ENCODE assay signal across 29 cellular contexts in genomic region chr1:214491468-214492120, GRCh38. TPM values are rescaled to one million over a fixed set of nuclear protein-coding genes. Genes with fewer than 3 reads are reported as not detected.
DNase-seq lines count a peak whose midpoint lies in the region; ATAC-seq and TF ChIP-seq lines count a peak whose summit lies in the region.
"Had no signal": no experiment of that assay in that cellular context is flagged by ENCODE, and none has a peak within 500 bp of the region (broad histone marks: within the 10 kb centered on the region; RNA-seq: fewer than 3 reads in every experiment).

No MANE protein-coding gene starts in this region.

- WGBS in sigmoid colon, 2 donors, result 82 to 87% methylated on average over 5 of the region's 5 CpGs

- CTCF ChIA-PET in Panc1 (lab: Charles Lee), result no interaction called here

- TF ChIP-seq EP300 in sigmoid colon (IDR thresholded peaks at IDR 0.05), result no peak

- no peaks in the 10 kb centered on the region for H3K36me3 ChIP-seq in H7 (replicated peaks; ENCODE audit: control insufficient read depth, insufficient read depth, low read length)
- no peaks in the 10 kb centered on the region; the same call in 1 of the 2 replicates for H3K36me3 ChIP-seq in Panc1 (ENCODE audit: control insufficient read depth, insufficient read depth, low read length)
- H3K36me3 ChIP-seq in sigmoid colon, result no peaks in the 10 kb centered on the region
- no peaks in the 10 kb centered on the region for H3K36me3 ChIP-seq in uterus
- H3K36me3 ChIP-seq in SJCRH30, result no peaks in the 10 kb centered on the region
- H3K36me3 ChIP-seq: heart right ventricle, lower lobe of right lung, upper lobe of left lung had no signal

- no peak overlapping the region for H3K4me3 ChIP-seq in H7 (ENCODE audit: insufficient read depth, low read depth, low read length)
- H3K4me3 ChIP-seq in Panc1 (ENCODE audit: low read depth in 2 of 2, low read length in 2 of 2), result no peak overlapping the region
- no peak overlapping the region for H3K4me3 ChIP-seq in sigmoid colon
- H3K4me3 ChIP-seq in uterus, result no peak overlapping the region
- H3K4me3 ChIP-seq in SJCRH30, result no peak overlapping the region
- H3K4me3 ChIP-seq: heart right ventricle, K562, lower lobe of right lung, MG63, upper lobe of left lung had no signal

- TF ChIP-seq CTCF in Panc1 (IDR thresholded peaks at IDR 0.05) (peak; percentile 38), foreskin keratinocyte (conservative IDR thresholded peaks at IDR 0.05) (peak; percentile 6), sigmoid colon (IDR thresholded peaks at IDR 0.05) (no peak), uterus (IDR thresholded peaks at IDR 0.05) (no peak)

- TF ChIP-seq POLR2A in sigmoid colon (IDR thresholded peaks at IDR 0.05), result no peak
- TF ChIP-seq POLR2A in uterus (IDR thresholded peaks at IDR 0.05), result no peak

- in situ Hi-C loops in Panc1 (cut with HindIII; ENCODE audit: low pct_unique_long_range_greater_than_20kb, low sequenced_read_pairs), result no loop called here

- intact Hi-C loops in Panc1 (cut with micrococcal nuclease; ENCODE audit: unreplicated experiment), result no loop called here
- intact Hi-C loops in sigmoid colon (cut with DNase I), result no loop called here
- intact Hi-C loops in uterus (cut with DNase I; ENCODE audit: low total_unique reads), result no loop called here

- peak; percentile 49 for ATAC-seq in Panc1
- no peak for ATAC-seq in foreskin keratinocyte
- ATAC-seq: esophagus mucosa; K562; lower lobe of right lung; PC-3; SK-N-SH treated with all-trans-retinoic acid at 6 μM for 48 hours; stimulated activated memory B cell treated with anti-CD40 and anti-IgM and Interleukin-4, amounts not matched to agents 10 μg/mL and 1 μg/mL and 100 μg/mL, for 72 hours had no signal

- H3K27me3 ChIP-seq in H7 (ENCODE audit: control insufficient read depth, insufficient read depth, low read length) (no peaks in the 10 kb centered on the region), Panc1 (ENCODE audit: control insufficient read depth, insufficient read depth, low read length) (no peaks in the 10 kb centered on the region), foreskin keratinocyte (no peaks in the 10 kb centered on the region), sigmoid colon (no peaks in the 10 kb centered on the region), uterus (no peaks in the 10 kb centered on the region), SJCRH30 (no peaks in the 10 kb centered on the region)
- H3K27me3 ChIP-seq: heart right ventricle, MG63, upper lobe of left lung had no signal

- no TSS peak for BruUV-seq in Panc1 (replicated peaks; lab: Mats Ljungman, UMichigan)

- H3K9me3 ChIP-seq in Panc1 (ENCODE audit: control insufficient read depth, insufficient read depth, low read depth, low read length) (no peaks in the 10 kb centered on the region), sigmoid colon (no peaks in the 10 kb centered on the region), uterus (no peaks in the 10 kb centered on the region), SJCRH30 (replicated peaks) (no peaks in the 10 kb centered on the region)
- H3K9me3 ChIP-seq: heart right ventricle, lower lobe of right lung, MG63, upper lobe of left lung had no signal

- DNase-seq in H7 (peak; percentile 44), Panc1 (ENCODE audit: low read depth, low spot score) (no peak), foreskin keratinocyte (no peak), sigmoid colon (no peak), uterus (no peak), SJCRH30 (no peak)
- DNase-seq in activated CD4-positive, alpha-beta T cell treated with anti-CD3 and anti-CD28 coated beads, Interleukin-2, amount 50 U/mL, for 4 hours, result no peak
- DNase-seq: activated CD4-positive, alpha-beta T cell treated with anti-CD3 and anti-CD28 coated beads for 4 hours; activated effector memory CD4-positive, alpha-beta T cell treated with anti-CD3 and anti-CD28 coated beads, Interleukin-2, amount 50 U/mL, for 16 hours; caudate nucleus; COR-L47; cortex of kidney; DMS79 treated with DMSO at 0.1 percent for 48 hours; foreskin fibroblast; GDM1; heart right ventricle; lower lobe of right lung; MG63; NCI-H1417; NCI-H2029; PC-3; substantia nigra; T-helper 2 cell; upper lobe of left lung had no signal

- H3K4me1 ChIP-seq in Panc1 (ENCODE audit: control insufficient read depth, insufficient read depth, low read length) (peaks cover 93% of the 10 kb centered on the region), foreskin keratinocyte (peaks cover 34% of the 10 kb centered on the region), sigmoid colon (peaks cover 0 to 53% (median 34%) of the 10 kb centered on the region in 4 donors), uterus (no peaks in the 10 kb centered on the region), SJCRH30 (no peaks in the 10 kb centered on the region)
- H3K4me1 ChIP-seq: lower lobe of right lung had no signal

- peak overlapping the region; percentile 98 for H3K27ac ChIP-seq in Panc1 (ENCODE audit: low read length)
- H3K27ac ChIP-seq in foreskin keratinocyte, result no peak overlapping the region
- peak overlapping the region in 3 of 4 donors; percentile 69 to 84 (median 74) for H3K27ac ChIP-seq in sigmoid colon
- H3K27ac ChIP-seq in uterus, result no peak overlapping the region
- no peak overlapping the region for H3K27ac ChIP-seq in SJCRH30
- H3K27ac ChIP-seq: C4-2B, lower lobe of right lung, upper lobe of left lung had no signal

- POLR2A ChIA-PET in Panc1 (lab: Charles Lee), result no interaction called here

RNA-seq across cellular contexts. Expression of gene PTPN14, which starts 59.8 kb away (rescaled TPM):
- total RNA-seq in H7 (2014; rRNA removed; shearing (Covaris generic)), result 15.7 and 21.3 TPM in 2 replicates
- total RNA-seq in Panc1 (2021; ENCODE audit: unreplicated experiment) (209 TPM), foreskin keratinocyte (47.6 and 48.2 TPM in 2 replicates), sigmoid colon (10 to 100 TPM; 20.1 to 35.5 (median 33.1) TPM), uterus (10 to 100 TPM; 13.2 to 78.0 (median 30.9) TPM)
- 50.0 TPM for polyA plus RNA-seq in Panc1 (2012; ENCODE audit: insufficient read length)
- polyA plus RNA-seq in foreskin keratinocyte (5.0 and 6.2 TPM in 2 replicates), sigmoid colon (1 to 10 TPM in 1 of 3 donors, under 1 TPM in 2; 0.46 to 3.1 (median 0.60) TPM)
- total RNA-seq in SJCRH30 (2014; rRNA removed; shearing (Covaris generic)), result 22.1 and 24.3 TPM in 2 replicates

Comparison
In these comparisons a context has a peak if more than half of its experiments do, and no peak if none do; other contexts are left out.
1. H3K27ac ChIP-seq: peak in Panc1 (single experiment) and sigmoid colon (3 of 4); none in foreskin keratinocyte (single experiment), uterus (0 of 2) and SJCRH30 (single experiment).
2. CTCF ChIP-seq: peak in Panc1 (single experiment) and foreskin keratinocyte (single experiment); none in sigmoid colon (0 of 4) and uterus (0 of 4).